ENCODE assay signal across 1 cellular context in the genomic region with DNA sequence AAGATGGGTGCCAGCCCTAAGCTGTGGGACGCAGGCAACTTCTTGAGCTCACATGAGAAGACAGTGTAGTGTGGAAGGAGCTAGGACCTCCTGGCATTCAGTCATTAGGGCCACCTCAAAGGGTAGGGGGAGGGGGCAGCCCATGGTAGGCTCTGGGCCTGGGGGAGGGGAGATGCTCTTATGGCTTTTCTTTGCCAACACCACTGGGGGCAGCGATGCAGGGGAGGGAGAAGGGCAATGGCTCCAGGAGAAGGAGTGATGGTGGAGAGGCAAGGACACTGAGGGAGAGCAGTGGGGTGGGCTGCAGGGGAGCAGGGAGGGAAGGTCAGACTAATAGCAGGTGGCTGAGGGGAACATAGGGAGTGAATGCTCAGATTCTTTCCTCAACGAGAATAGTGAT.
TF ChIP-seq lines count a peak whose summit lies in the region.

No MANE protein-coding gene starts in this region.

TF ChIP-seq in WTC11, 78 proteins besides CTCF, POLR2A, EP300 and RAD21 (continued from another document):
- TF ChIP-seq, protein P1, sequence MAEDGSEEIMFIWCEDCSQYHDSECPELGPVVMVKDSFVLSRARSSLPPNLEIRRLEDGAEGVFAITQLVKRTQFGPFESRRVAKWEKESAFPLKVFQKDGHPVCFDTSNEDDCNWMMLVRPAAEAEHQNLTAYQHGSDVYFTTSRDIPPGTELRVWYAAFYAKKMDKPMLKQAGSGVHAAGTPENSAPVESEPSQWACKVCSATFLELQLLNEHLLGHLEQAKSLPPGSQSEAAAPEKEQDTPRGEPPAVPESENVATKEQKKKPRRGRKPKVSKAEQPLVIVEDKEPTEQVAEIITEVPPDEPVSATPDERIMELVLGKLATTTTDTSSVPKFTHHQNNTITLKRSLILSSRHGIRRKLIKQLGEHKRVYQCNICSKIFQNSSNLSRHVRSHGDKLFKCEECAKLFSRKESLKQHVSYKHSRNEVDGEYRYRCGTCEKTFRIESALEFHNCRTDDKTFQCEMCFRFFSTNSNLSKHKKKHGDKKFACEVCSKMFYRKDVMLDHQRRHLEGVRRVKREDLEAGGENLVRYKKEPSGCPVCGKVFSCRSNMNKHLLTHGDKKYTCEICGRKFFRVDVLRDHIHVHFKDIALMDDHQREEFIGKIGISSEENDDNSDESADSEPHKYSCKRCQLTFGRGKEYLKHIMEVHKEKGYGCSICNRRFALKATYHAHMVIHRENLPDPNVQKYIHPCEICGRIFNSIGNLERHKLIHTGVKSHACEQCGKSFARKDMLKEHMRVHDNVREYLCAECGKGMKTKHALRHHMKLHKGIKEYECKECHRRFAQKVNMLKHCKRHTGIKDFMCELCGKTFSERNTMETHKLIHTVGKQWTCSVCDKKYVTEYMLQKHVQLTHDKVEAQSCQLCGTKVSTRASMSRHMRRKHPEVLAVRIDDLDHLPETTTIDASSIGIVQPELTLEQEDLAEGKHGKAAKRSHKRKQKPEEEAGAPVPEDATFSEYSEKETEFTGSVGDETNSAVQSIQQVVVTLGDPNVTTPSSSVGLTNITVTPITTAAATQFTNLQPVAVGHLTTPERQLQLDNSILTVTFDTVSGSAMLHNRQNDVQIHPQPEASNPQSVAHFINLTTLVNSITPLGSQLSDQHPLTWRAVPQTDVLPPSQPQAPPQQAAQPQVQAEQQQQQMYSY (CRISPR knock-in tag; IDR thresholded peaks at IDR 0.05): no peak
- TF ChIP-seq, protein P2, sequence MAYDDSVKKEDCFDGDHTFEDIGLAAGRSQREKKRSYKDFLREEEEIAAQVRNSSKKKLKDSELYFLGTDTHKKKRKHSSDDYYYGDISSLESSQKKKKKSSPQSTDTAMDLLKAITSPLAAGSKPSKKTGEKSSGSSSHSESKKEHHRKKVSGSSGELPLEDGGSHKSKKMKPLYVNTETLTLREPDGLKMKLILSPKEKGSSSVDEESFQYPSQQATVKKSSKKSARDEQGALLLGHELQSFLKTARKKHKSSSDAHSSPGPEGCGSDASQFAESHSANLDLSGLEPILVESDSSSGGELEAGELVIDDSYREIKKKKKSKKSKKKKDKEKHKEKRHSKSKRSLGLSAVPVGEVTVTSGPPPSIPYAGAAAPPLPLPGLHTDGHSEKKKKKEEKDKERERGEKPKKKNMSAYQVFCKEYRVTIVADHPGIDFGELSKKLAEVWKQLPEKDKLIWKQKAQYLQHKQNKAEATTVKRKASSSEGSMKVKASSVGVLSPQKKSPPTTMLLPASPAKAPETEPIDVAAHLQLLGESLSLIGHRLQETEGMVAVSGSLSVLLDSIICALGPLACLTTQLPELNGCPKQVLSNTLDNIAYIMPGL (CRISPR knock-in tag; IDR thresholded peaks at IDR 0.05): no peak
- no peak for TF ChIP-seq SMAD4 (CRISPR knock-in tag; IDR thresholded peaks at IDR 0.05)
- TF ChIP-seq, protein P3, sequence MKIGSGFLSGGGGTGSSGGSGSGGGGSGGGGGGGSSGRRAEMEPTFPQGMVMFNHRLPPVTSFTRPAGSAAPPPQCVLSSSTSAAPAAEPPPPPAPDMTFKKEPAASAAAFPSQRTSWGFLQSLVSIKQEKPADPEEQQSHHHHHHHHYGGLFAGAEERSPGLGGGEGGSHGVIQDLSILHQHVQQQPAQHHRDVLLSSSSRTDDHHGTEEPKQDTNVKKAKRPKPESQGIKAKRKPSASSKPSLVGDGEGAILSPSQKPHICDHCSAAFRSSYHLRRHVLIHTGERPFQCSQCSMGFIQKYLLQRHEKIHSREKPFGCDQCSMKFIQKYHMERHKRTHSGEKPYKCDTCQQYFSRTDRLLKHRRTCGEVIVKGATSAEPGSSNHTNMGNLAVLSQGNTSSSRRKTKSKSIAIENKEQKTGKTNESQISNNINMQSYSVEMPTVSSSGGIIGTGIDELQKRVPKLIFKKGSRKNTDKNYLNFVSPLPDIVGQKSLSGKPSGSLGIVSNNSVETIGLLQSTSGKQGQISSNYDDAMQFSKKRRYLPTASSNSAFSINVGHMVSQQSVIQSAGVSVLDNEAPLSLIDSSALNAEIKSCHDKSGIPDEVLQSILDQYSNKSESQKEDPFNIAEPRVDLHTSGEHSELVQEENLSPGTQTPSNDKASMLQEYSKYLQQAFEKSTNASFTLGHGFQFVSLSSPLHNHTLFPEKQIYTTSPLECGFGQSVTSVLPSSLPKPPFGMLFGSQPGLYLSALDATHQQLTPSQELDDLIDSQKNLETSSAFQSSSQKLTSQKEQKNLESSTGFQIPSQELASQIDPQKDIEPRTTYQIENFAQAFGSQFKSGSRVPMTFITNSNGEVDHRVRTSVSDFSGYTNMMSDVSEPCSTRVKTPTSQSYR (CRISPR knock-in tag; IDR thresholded peaks at IDR 0.05): no peak
- TF ChIP-seq ZNF416 (CRISPR knock-in tag; IDR thresholded peaks at IDR 0.05): no peak
- TF ChIP-seq, protein P4, sequence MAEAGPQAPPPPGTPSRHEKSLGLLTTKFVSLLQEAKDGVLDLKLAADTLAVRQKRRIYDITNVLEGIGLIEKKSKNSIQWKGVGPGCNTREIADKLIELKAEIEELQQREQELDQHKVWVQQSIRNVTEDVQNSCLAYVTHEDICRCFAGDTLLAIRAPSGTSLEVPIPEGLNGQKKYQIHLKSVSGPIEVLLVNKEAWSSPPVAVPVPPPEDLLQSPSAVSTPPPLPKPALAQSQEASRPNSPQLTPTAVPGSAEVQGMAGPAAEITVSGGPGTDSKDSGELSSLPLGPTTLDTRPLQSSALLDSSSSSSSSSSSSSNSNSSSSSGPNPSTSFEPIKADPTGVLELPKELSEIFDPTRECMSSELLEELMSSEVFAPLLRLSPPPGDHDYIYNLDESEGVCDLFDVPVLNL (CRISPR knock-in tag; IDR thresholded peaks at IDR 0.05; ENCODE audit: borderline replicate concordance, low read depth): no peak
- TF ChIP-seq SP1 (CRISPR knock-in tag; conservative IDR thresholded peaks at IDR 0.05): no peak
- TF ChIP-seq, protein P5, sequence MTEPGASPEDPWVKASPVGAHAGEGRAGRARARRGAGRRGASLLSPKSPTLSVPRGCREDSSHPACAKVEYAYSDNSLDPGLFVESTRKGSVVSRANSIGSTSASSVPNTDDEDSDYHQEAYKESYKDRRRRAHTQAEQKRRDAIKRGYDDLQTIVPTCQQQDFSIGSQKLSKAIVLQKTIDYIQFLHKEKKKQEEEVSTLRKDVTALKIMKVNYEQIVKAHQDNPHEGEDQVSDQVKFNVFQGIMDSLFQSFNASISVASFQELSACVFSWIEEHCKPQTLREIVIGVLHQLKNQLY (CRISPR knock-in tag; IDR thresholded peaks at IDR 0.05): no peak
- TF ChIP-seq RELA (CRISPR knock-in tag; IDR thresholded peaks at IDR 0.05; ENCODE audit: borderline replicate concordance): no peak
- TF ChIP-seq JUN (CRISPR knock-in tag; IDR thresholded peaks at IDR 0.05): no peak
- TF ChIP-seq ZNF219 (CRISPR knock-in tag; IDR thresholded peaks at IDR 0.05; ENCODE audit: borderline replicate concordance): no peak
- TF ChIP-seq GTF2I (CRISPR knock-in tag; conservative IDR thresholded peaks at IDR 0.05): no peak
TF ChIP-seq in WTC11: peak in this region for 0.
